10 cellular contexts compared by ENCODE assay signal in the genomic region with DNA sequence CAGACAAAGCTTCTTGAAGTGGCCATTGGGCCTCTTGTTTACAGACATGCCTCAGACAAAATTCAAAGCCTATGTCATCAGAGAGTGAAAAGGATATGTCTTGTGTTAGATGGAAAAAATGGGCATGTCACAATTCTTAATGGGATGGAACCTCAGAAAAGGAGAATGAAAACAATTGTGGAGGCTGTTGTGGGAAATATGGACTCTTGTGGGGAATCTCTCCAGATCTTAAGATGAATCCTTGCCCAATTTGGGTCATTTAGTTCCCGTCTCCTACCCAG. TPM values are rescaled to one million over a fixed set of nuclear protein-coding genes. Genes with fewer than 3 reads are reported as not detected.
DNase-seq lines count a peak whose midpoint lies in the region; ATAC-seq, FAIRE-seq and TF ChIP-seq lines count a peak whose summit lies in the region.
"Had no signal": no experiment of that assay in that cellular context is flagged by ENCODE, and none has a peak within 500 bp of the region (broad histone marks: within the 10 kb centered on the region; RNA-seq: fewer than 3 reads in every experiment).

No MANE protein-coding gene starts in this region.

- H3K4me1 ChIP-seq in kidney (ENCODE audit: control insufficient read depth in 1 of 2, insufficient read depth in 1 of 2, low read depth in 1 of 2, low read length in 2 of 2) (peaks cover 37 to 46% of the 10 kb centered on the region in 2 donors), skeletal muscle satellite cell (ENCODE audit: control insufficient read depth, insufficient read depth, low read length) (peaks cover 45% of the 10 kb centered on the region), testis (peaks cover 30% of the 10 kb centered on the region)

- H3K9ac ChIP-seq in kidney (ENCODE audit: low read length in 2 of 2) (peak overlapping the region in 1 of 2 donors; percentile 78), skeletal muscle satellite cell (ENCODE audit: low read depth, low read length) (peak overlapping the region; percentile 6)
- H3K9ac ChIP-seq: BLaER1 had no signal

- DNase-seq in EH (ENCODE audit: low read depth) = peak; percentile 37
- DNase-seq in kidney = no peak
- no peak for DNase-seq in testis
- DNase-seq in NCI-H2107 (lab: John Stamatoyannopoulos, UW) = no peak
- DNase-seq in NCI-H69 (lab: John Stamatoyannopoulos, UW) = no peak
- DNase-seq: NCI-H1436 had no signal

- H3K27ac ChIP-seq in adipose tissue (ENCODE audit: low read depth, low read length) (peak overlapping the region; percentile 9), kidney (ENCODE audit: low read depth in 2 of 2, low read length in 2 of 2) (peak overlapping the region; percentile 96 to 98), testis (peak overlapping the region in 1 of 2 donors; percentile 66)
- H3K27ac ChIP-seq: BLaER1 had no signal

- TF ChIP-seq CTCF in kidney (IDR thresholded peaks at IDR 0.05; ENCODE audit: borderline replicate concordance, extremely low read depth, insufficient read depth) (no peak), testis (IDR thresholded peaks at IDR 0.05) (no peak)

- H3K27me3 ChIP-seq in skeletal muscle satellite cell (ENCODE audit: control insufficient read depth, insufficient read depth, low read length) (no peaks in the 10 kb centered on the region), testis (no peaks in the 10 kb centered on the region)
- H3K27me3 ChIP-seq: BLaER1 had no signal

- no peak for FAIRE-seq in kidney (lab: Jason Lieb, UNC)

- no peak for TF ChIP-seq POLR2A in testis (IDR thresholded peaks at IDR 0.05)

- no peak for ATAC-seq in GM18502 (IDR thresholded peaks at IDR 0.05; ENCODE audit: poor library complexity, unreplicated experiment)

- H3K9me3 ChIP-seq in kidney (ENCODE audit: control insufficient read depth in 1 of 2, low read length in 2 of 2) (no peaks in the 10 kb centered on the region), skeletal muscle satellite cell (replicated peaks; ENCODE audit: low read length) (no peaks in the 10 kb centered on the region), testis (no peaks in the 10 kb centered on the region)
- H3K9me3 ChIP-seq: BLaER1 had no signal

- intact Hi-C loops in kidney (cut with DNase I) = loop anchor here (10.0 kb wide), 1 partner anchor 116 kb away; no protein-coding TSS in a partner anchor
- intact Hi-C loops in testis (cut with DNase I; ENCODE audit: low total_unique reads) = loop anchor here (5.0 kb wide), 1 partner anchor 108 kb away; no protein-coding TSS in a partner anchor

- WGBS in adipose tissue, 3 donors = 80 to 94% (median 86%) methylated on average over 1 of the region's 1 CpG
- 86 to 88% methylated on average over 1 of the region's 1 CpG for WGBS in testis, 2 donors

- H3K36me3 ChIP-seq in kidney (ENCODE audit: control insufficient read depth in 1 of 2, insufficient read depth in 2 of 2, low read length in 2 of 2) (peaks cover 40 to 57% of the 10 kb centered on the region in 2 donors), skeletal muscle satellite cell (ENCODE audit: insufficient read depth, low read length) (peaks cover 1% of the 10 kb centered on the region), testis (ENCODE audit: low read depth, missing control alignments) (no peaks in the 10 kb centered on the region)

- H3K4me2 ChIP-seq in skeletal muscle satellite cell (ENCODE audit: low read length) = peak overlapping the region; percentile 6

- H3K4me3 ChIP-seq in kidney (ENCODE audit: low read length in 2 of 2) (no peak overlapping the region), skeletal muscle satellite cell (ENCODE audit: low read length) (no peak overlapping the region), testis (no peak overlapping the region)
- H3K4me3 ChIP-seq: BLaER1 had no signal

RNA-seq across cellular contexts. Expression of gene SLC22A5, which starts 19.5 kb away (rescaled TPM):
- polyA plus RNA-seq in adipose tissue (1 to 10 TPM; 3.0 to 6.6 (median 5.1) TPM), kidney (ENCODE audit: insufficient read depth, low read depth, low replicate concordance) (36.3 TPM), testis (ENCODE audit: insufficient read depth, low read depth, low replicate concordance) (11.9 TPM)
- total RNA-seq in kidney (28.3 TPM), testis (10 to 100 TPM in 1 of 2 donors, 1 to 10 TPM in 1; 9.5 to 11.8 TPM)
- total RNA-seq in skeletal muscle satellite cell (2012; rRNA removed) = 2.5 and 8.5 TPM in 2 replicates
